In genomic region chr17:41772586-41773189, GRCh38 we compare ENCODE assay signal across 1 cellular context.
A peak's percentile ranks its signal among the peaks of the same experiment; 100 is the strongest.
TF ChIP-seq lines count a peak whose summit lies in the region.

No MANE protein-coding gene starts in this region.

TF ChIP-seq in HepG2, 621 proteins besides CTCF, POLR2A, EP300 and RAD21 (continued from another document and continues in another):
- TF ChIP-seq MTF2 (CRISPR knock-in tag; IDR thresholded peaks at IDR 0.05; ENCODE audit: borderline replicate concordance) (no peak; the same call in 1 of the 2 replicates), GMEB2 (CRISPR knock-in tag; IDR thresholded peaks at IDR 0.05; ENCODE audit: low read depth) (no peak), MXD4 (CRISPR knock-in tag; IDR thresholded peaks at IDR 0.05) (no peak; the same call in 1 of the 2 replicates), SOX6 (IDR thresholded peaks at IDR 0.05) (no peak), SOX6 (CRISPR knock-in tag; IDR thresholded peaks at IDR 0.05) (peak; percentile 89), ZNF569 (CRISPR knock-in tag; IDR thresholded peaks at IDR 0.05; ENCODE audit: borderline replicate concordance) (no peak), USF2 (IDR thresholded peaks at IDR 0.05; ENCODE audit: low read depth, low read length) (0 out of 2 replicates have a peak, but pooled peaks have one; percentile 2), USF2 (CRISPR knock-in tag; IDR thresholded peaks at IDR 0.05; ENCODE audit: borderline replicate concordance) (0 out of 2 replicates have a peak, but pooled peaks have one; percentile 5), RNF2 (conservative IDR thresholded peaks at IDR 0.05; ENCODE audit: low read depth) (no peak), U2AF1 (optimal IDR thresholded peaks at IDR 0.05; ENCODE audit: low read depth, low read length) (no peak), MTA1 (CRISPR knock-in tag; IDR thresholded peaks at IDR 0.05; ENCODE audit: borderline replicate concordance) (peak; percentile 95), ZNF362 (CRISPR knock-in tag; IDR thresholded peaks at IDR 0.05; ENCODE audit: borderline replicate concordance) (0 out of 2 replicates have a peak, but pooled peaks have one; percentile 70), ZBTB39 (CRISPR knock-in tag; IDR thresholded peaks at IDR 0.05) (0 out of 2 replicates have a peak, but pooled peaks have one; percentile 65), SOX5 (CRISPR knock-in tag; IDR thresholded peaks at IDR 0.05; ENCODE audit: borderline replicate concordance) (no peak; the same call in none of the 2 replicates), ZNF850 (CRISPR knock-in tag; conservative IDR thresholded peaks at IDR 0.05) (no peak), RELA (CRISPR knock-in tag; IDR thresholded peaks at IDR 0.05) (no peak), MIER2 (CRISPR knock-in tag; IDR thresholded peaks at IDR 0.05) (no peak), SALL1 (CRISPR knock-in tag; IDR thresholded peaks at IDR 0.05) (peak; percentile 81), PAF1 (CRISPR knock-in tag; IDR thresholded peaks at IDR 0.05) (no peak), EED (CRISPR knock-in tag; IDR thresholded peaks at IDR 0.05) (peak; percentile 88), ZNF576 (CRISPR knock-in tag; IDR thresholded peaks at IDR 0.05) (no peak; the same call in 1 of the 2 replicates), ZBTB7B (CRISPR knock-in tag; IDR thresholded peaks at IDR 0.05) (peak; percentile 97), ATF7-NPFF (CRISPR knock-in tag; IDR thresholded peaks at IDR 0.05; ENCODE audit: low read depth) (peak; percentile 74; the same call in 1 of the 2 replicates), CHCHD3 (CRISPR knock-in tag; IDR thresholded peaks at IDR 0.05) (peak; percentile 68; the same call in 1 of the 2 replicates), ZNF350 (CRISPR knock-in tag; IDR thresholded peaks at IDR 0.05; ENCODE audit: borderline replicate concordance, low read depth) (peak; percentile 94; the same call in 1 of the 2 replicates), HOXA3 (CRISPR knock-in tag; IDR thresholded peaks at IDR 0.05) (peak; percentile 92), KDM5A (IDR thresholded peaks at IDR 0.05; ENCODE audit: borderline replicate concordance, low read length) (no peak), ZNF251 (CRISPR knock-in tag; IDR thresholded peaks at IDR 0.05) (no peak), TFDP1 (CRISPR knock-in tag; IDR thresholded peaks at IDR 0.05; ENCODE audit: borderline replicate concordance) (0 out of 2 replicates have a peak, but pooled peaks have one; percentile 11), GABPB1 (CRISPR knock-in tag; IDR thresholded peaks at IDR 0.05) (peak; percentile 34; the same call in 1 of the 2 replicates), NR1H2 (CRISPR knock-in tag; IDR thresholded peaks at IDR 0.05; ENCODE audit: borderline replicate concordance, low read depth) (peak; percentile 41; the same call in 1 of the 2 replicates), IKZF5 (CRISPR knock-in tag; IDR thresholded peaks at IDR 0.05) (peak; percentile 67; the same call in 1 of the 2 replicates), ZNF710 (CRISPR knock-in tag; IDR thresholded peaks at IDR 0.05; ENCODE audit: borderline replicate concordance) (no peak), ETV5 (CRISPR knock-in tag; IDR thresholded peaks at IDR 0.05; ENCODE audit: borderline replicate concordance) (peak; percentile 51; the same call in 1 of the 2 replicates), PHB2 (IDR thresholded peaks at IDR 0.05; ENCODE audit: partially characterized antibody) (no peak), MAZ (IDR thresholded peaks at IDR 0.05; ENCODE audit: borderline replicate concordance, low read depth, low read length) (0 out of 2 replicates have a peak, but pooled peaks have one; percentile 11), MAZ (CRISPR knock-in tag; IDR thresholded peaks at IDR 0.05; ENCODE audit: low read depth) (peak; percentile 72; the same call in 1 of the 2 replicates), REPIN1 (CRISPR knock-in tag; IDR thresholded peaks at IDR 0.05; ENCODE audit: borderline replicate concordance, low read depth) (peak; percentile 55; the same call in 1 of the 2 replicates), ZNF432 (CRISPR knock-in tag; IDR thresholded peaks at IDR 0.05; ENCODE audit: borderline replicate concordance) (no peak), ZNF484 (CRISPR knock-in tag; IDR thresholded peaks at IDR 0.05; ENCODE audit: borderline replicate concordance, low read depth) (no peak), BRCA1 (CRISPR knock-in tag; IDR thresholded peaks at IDR 0.05) (no peak), PPARG (CRISPR knock-in tag; conservative IDR thresholded peaks at IDR 0.05) (0 out of 2 replicates have a peak, but pooled peaks have one; percentile 21), ZUFSP (CRISPR knock-in tag; IDR thresholded peaks at IDR 0.05; ENCODE audit: borderline replicate concordance) (no peak), ZNF598 (CRISPR knock-in tag; IDR thresholded peaks at IDR 0.05; ENCODE audit: borderline replicate concordance) (peak; percentile 83), ZSCAN22 (CRISPR knock-in tag; IDR thresholded peaks at IDR 0.05) (peak; percentile 80; the same call in 1 of the 2 replicates), NFATC3 (CRISPR knock-in tag; IDR thresholded peaks at IDR 0.05) (0 out of 2 replicates have a peak, but pooled peaks have one; percentile 40), TEAD3 (CRISPR knock-in tag; optimal IDR thresholded peaks at IDR 0.05; ENCODE audit: borderline replicate concordance) (peak; percentile 37), HNF4G (IDR thresholded peaks at IDR 0.05; ENCODE audit: borderline replicate concordance, low read depth, low read length) (peak; percentile 96), HNF4G (CRISPR knock-in tag; IDR thresholded peaks at IDR 0.05; ENCODE audit: borderline replicate concordance, low read depth) (peak; percentile 98), ZNF230 (CRISPR knock-in tag; IDR thresholded peaks at IDR 0.05) (no peak), ZNF780A (CRISPR knock-in tag; IDR thresholded peaks at IDR 0.05) (no peak), MAFG (CRISPR knock-in tag; IDR thresholded peaks at IDR 0.05) (no peak), TCF12 (IDR thresholded peaks at IDR 0.05) (no peak), TCF12 (CRISPR knock-in tag; IDR thresholded peaks at IDR 0.05) (0 out of 2 replicates have a peak, but pooled peaks have one; percentile 41), FOXP1 (IDR thresholded peaks at IDR 0.05) (no peak), FOXP1 (CRISPR knock-in tag; IDR thresholded peaks at IDR 0.05) (0 out of 2 replicates have a peak, but pooled peaks have one; percentile 10), ZNF672 (CRISPR knock-in tag; IDR thresholded peaks at IDR 0.05) (no peak), TIGD3 (CRISPR knock-in tag; IDR thresholded peaks at IDR 0.05; ENCODE audit: borderline replicate concordance) (0 out of 2 replicates have a peak, but pooled peaks have one; percentile 71)
